ENCODE assay signal across 26 cellular contexts in genomic region chr5:113024298-113024697, GRCh38. TPM values are rescaled to one million over a fixed set of nuclear protein-coding genes. Genes with fewer than 3 reads are reported as not detected.
A peak's percentile ranks its signal among the peaks of the same experiment; 100 is the strongest.
DNase-seq lines count a peak whose midpoint lies in the region; ATAC-seq, FAIRE-seq and TF ChIP-seq lines count a peak whose summit lies in the region.
"Had no signal": no experiment of that assay in that cellular context is flagged by ENCODE, and none has a peak within 500 bp of the region (broad histone marks: within the 10 kb centered on the region; RNA-seq: fewer than 3 reads in every experiment).

No MANE protein-coding gene starts in this region.

- intact Hi-C loops in HepG2 (cut with micrococcal nuclease; ENCODE audit: unreplicated experiment), result no loop called here
- intact Hi-C loops in right lobe of liver (cut with DNase I), result no loop called here
- intact Hi-C loops in dorsolateral prefrontal cortex (cut with DNase I), result no loop called here
- intact Hi-C loops in colonic mucosa (cut with DNase I), result no loop called here

- POLR2A ChIA-PET in HepG2 (lab: Yijun Ruan, JAX), result no interaction called here

- FAIRE-seq in HepG2 (lab: Jason Lieb, UNC), result no peak
- FAIRE-seq: frontal cortex, G401.6 had no signal

- DNase-seq in HepG2 (ENCODE audit: low spot score), result no peak
- DNase-seq in right lobe of liver, result no peak
- DNase-seq in MM.1S, result no peak
- no peak for DNase-seq in epithelial cell of prostate (ENCODE audit: low read depth, low spot score)
- DNase-seq in dorsolateral prefrontal cortex, result no peak
- no peak for DNase-seq in colonic mucosa
- DNase-seq in NK-92 (lab: John Stamatoyannopoulos, UW; ENCODE audit: unreplicated experiment), result no peak
- DNase-seq: activated CD4-positive, alpha-beta T cell treated with anti-CD3 and anti-CD28 coated beads for 36 hours; activated naive CD4-positive, alpha-beta T cell treated with anti-CD3 and anti-CD28 coated beads, Interleukin-2, amount 50 U/mL, for 16 hours; activated T-cell treated with anti-CD3 and anti-CD28 coated beads, Interleukin-2, amount 50 U/mL, for 72 hours; amniotic stem cell; BE2C; brain microvascular endothelial cell; cerebellar nuclear complex; H9; heart right ventricle; NCI-H2029; NCI-H524 treated with DMSO at 0.1 percent for 48 hours; occipital lobe; PC-9; Right ventricle myocardium superior; stimulated activated CD4-positive, alpha-beta T cell treated with anti-CD3 and anti-CD28 coated beads, Interleukin-4, amount 100 ng/mL, for 24 hours; substantia nigra had no signal

- H2AFZ ChIP-seq in HepG2 (ENCODE audit: low read length) (no peak overlapping the region), MM.1S (ENCODE audit: low read length) (no peak overlapping the region)
- H2AFZ ChIP-seq: PC-9 had no signal

- in situ Hi-C loops in HepG2 (cut with HindIII; ENCODE audit: extremely low pct_ligation_motif_present, low pct_unique_long_range_greater_than_20kb), result no loop called here

- H3K4me1 ChIP-seq in HepG2 (ENCODE audit: insufficient read depth, low read length), result peaks cover 34% of the 10 kb centered on the region
- no peaks in the 10 kb centered on the region for H3K4me1 ChIP-seq in right lobe of liver
- H3K4me1 ChIP-seq in MM.1S (ENCODE audit: low read length), result peaks cover 30% of the 10 kb centered on the region
- H3K4me1 ChIP-seq in thymus (ENCODE audit: control insufficient read depth, insufficient read depth, low read length), result peaks cover 5% of the 10 kb centered on the region
- no peaks in the 10 kb centered on the region for H3K4me1 ChIP-seq in colonic mucosa
- H3K4me1 ChIP-seq: BE2C had no signal

- TF ChIP-seq POLR2A in HepG2 (IDR thresholded peaks at IDR 0.05; ENCODE audit: insufficient read depth in 1 of 2, low read depth in 2 of 2, low read length in 2 of 2) (no peak), right lobe of liver (IDR thresholded peaks at IDR 0.05) (no peak)

- no TSS peak for BruUV-seq in HepG2 (replicated peaks; lab: Mats Ljungman, UMichigan)

- H3K4me2 ChIP-seq in HepG2 (ENCODE audit: low read depth, low read length), result no peak overlapping the region
- H3K4me2 ChIP-seq in MM.1S (ENCODE audit: low read depth, low read length), result no peak overlapping the region
- H3K4me2 ChIP-seq: PC-9 had no signal

- ATAC-seq in HepG2 (no peak), right lobe of liver (no peak)
- ATAC-seq: activated CD4-positive, alpha-beta T cell treated with anti-CD3 and anti-CD28 coated beads for 36 hours; activated T-cell treated with anti-CD3 and anti-CD28 coated beads, Interleukin-2, amount 50 U/mL, for 72 hours; heart right ventricle had no signal

- H4K20me1 ChIP-seq in HepG2 (ENCODE audit: insufficient read depth, low read length), result no peaks in the 10 kb centered on the region
- H4K20me1 ChIP-seq in MM.1S (ENCODE audit: insufficient read depth, low read length), result no peaks in the 10 kb centered on the region

- H3K79me2 ChIP-seq in HepG2 (ENCODE audit: insufficient read depth, low read length), result no peaks in the 10 kb centered on the region
- peaks cover 23% of the 10 kb centered on the region; the same call in 1 of the 2 replicates for H3K79me2 ChIP-seq in MM.1S (ENCODE audit: low read length)

- H3K4me3 ChIP-seq in HepG2 (replicated peaks in 1 of 3; ENCODE audit: insufficient read depth in 1 of 3, low read depth in 2 of 3, low read length in 3 of 3) (no peak overlapping the region), right lobe of liver (no peak overlapping the region), MM.1S (ENCODE audit: low read length) (no peak overlapping the region), thymus (ENCODE audit: low read length) (no peak overlapping the region), dorsolateral prefrontal cortex (no peak overlapping the region), colonic mucosa (no peak overlapping the region)
- H3K4me3 ChIP-seq: heart right ventricle, PC-9 had no signal

- TF ChIP-seq EP300 in HepG2 (IDR thresholded peaks at IDR 0.05; ENCODE audit: low read depth in 2 of 2, low read length in 2 of 2) (no peak), HepG2 (CRISPR knock-in tag; IDR thresholded peaks at IDR 0.05; ENCODE audit: borderline replicate concordance) (no peak)

- no peaks in the 10 kb centered on the region for H3K9me2 ChIP-seq in MM.1S (replicated peaks; ENCODE audit: insufficient read depth, low read length)

- H3K9me3 ChIP-seq in HepG2 (ENCODE audit: low read length) (no peaks in the 10 kb centered on the region), right lobe of liver (no peaks in the 10 kb centered on the region), MM.1S (replicated peaks; ENCODE audit: insufficient read depth, low read length) (no peaks in the 10 kb centered on the region), thymus (ENCODE audit: control insufficient read depth) (peaks cover 1% of the 10 kb centered on the region), colonic mucosa (no peaks in the 10 kb centered on the region)
- H3K9me3 ChIP-seq: BE2C, heart right ventricle had no signal

- H3K9ac ChIP-seq in HepG2 (ENCODE audit: insufficient read depth, low read depth, low read length) (no peak overlapping the region), MM.1S (ENCODE audit: low read length) (no peak overlapping the region), colonic mucosa (ENCODE audit: low read depth in 2 of 2, low read length in 2 of 2) (no peak overlapping the region)

- CTCF ChIA-PET in HepG2 (lab: Yijun Ruan, JAX; ENCODE audit: low intra/inter-chr PET ratio, low total read pairs), result no interaction called here

- TF ChIP-seq CTCF in HepG2 (CRISPR knock-in tag; IDR thresholded peaks at IDR 0.05) (no peak), right lobe of liver (IDR thresholded peaks at IDR 0.05) (no peak), MM.1S (IDR thresholded peaks at IDR 0.05; ENCODE audit: low read length) (no peak), dorsolateral prefrontal cortex (IDR thresholded peaks at IDR 0.05 in 54 of 56, conservative IDR thresholded peaks at IDR 0.05 in 2 of 56; ENCODE audit: low read depth in 1 of 56, partially characterized antibody in 56 of 56) (no peak), colonic mucosa (IDR thresholded peaks at IDR 0.05) (no peak)

- no peaks in the 10 kb centered on the region for H3K27me3 ChIP-seq in HepG2 (ENCODE audit: control insufficient read depth in 1 of 2, insufficient read depth in 2 of 2, low read length in 2 of 2)
- H3K27me3 ChIP-seq in right lobe of liver, result no peaks in the 10 kb centered on the region
- no peaks in the 10 kb centered on the region for H3K27me3 ChIP-seq in MM.1S (replicated peaks; ENCODE audit: insufficient read depth, low read length)
- no peaks in the 10 kb centered on the region for H3K27me3 ChIP-seq in thymus (ENCODE audit: control insufficient read depth, insufficient read depth)
- H3K27me3 ChIP-seq in dorsolateral prefrontal cortex, result no peaks in the 10 kb centered on the region
- no peaks in the 10 kb centered on the region for H3K27me3 ChIP-seq in colonic mucosa
- H3K27me3 ChIP-seq: BE2C, brain microvascular endothelial cell, heart right ventricle had no signal

- TF ChIP-seq RAD21 in HepG2 (CRISPR knock-in tag; IDR thresholded peaks at IDR 0.05), result no peak

- WGBS in HepG2 (ENCODE audit: low lambda C conversion rate), result 92% methylated on average over 4 of the region's 4 CpGs
- 68% methylated on average over 4 of the region's 4 CpGs for WGBS in right lobe of liver (ENCODE audit: insufficient coverage, low coverage, low lambda C conversion rate, missing lambda C conversion rate)
- WGBS in thymus, result 97% methylated on average over 4 of the region's 4 CpGs

- H3K36me3 ChIP-seq in HepG2 (replicated peaks in 1 of 2; ENCODE audit: control insufficient read depth in 1 of 2, insufficient read depth in 2 of 2, low read length in 2 of 2), result peaks cover 3 to 12% of the 10 kb centered on the region in 2 experiments; a peak in 3 of 5 replicates
- H3K36me3 ChIP-seq in right lobe of liver, result peaks cover 0 to 63% (median 30%) of the 10 kb centered on the region in 4 donors
- H3K36me3 ChIP-seq in MM.1S (replicated peaks; ENCODE audit: insufficient read depth, low read length), result peaks cover 13% of the 10 kb centered on the region; the same call in 1 of the 2 replicates
- peaks cover 16% of the 10 kb centered on the region for H3K36me3 ChIP-seq in thymus (ENCODE audit: control insufficient read depth, insufficient read depth)
- H3K36me3 ChIP-seq in colonic mucosa, result no peaks in the 10 kb centered on the region

- H3F3A ChIP-seq in MM.1S (ENCODE audit: insufficient read depth, low read length), result peaks cover 29% of the 10 kb centered on the region

- no peak overlapping the region for H3K27ac ChIP-seq in HepG2 (ENCODE audit: extremely low read length, insufficient read depth, low read length)
- H3K27ac ChIP-seq in right lobe of liver, result no peak overlapping the region
- H3K27ac ChIP-seq in MM.1S (ENCODE audit: low read length), result peak overlapping the region; percentile 83; the same call in 1 of the 2 replicates
- H3K27ac ChIP-seq in epithelial cell of prostate, result peak overlapping the region; percentile 99
- peak overlapping the region; percentile 93 for H3K27ac ChIP-seq in thymus (ENCODE audit: low read depth)
- no peak overlapping the region for H3K27ac ChIP-seq in dorsolateral prefrontal cortex
- no peak overlapping the region for H3K27ac ChIP-seq in colonic mucosa
- H3K27ac ChIP-seq: brain microvascular endothelial cell, heart right ventricle, PC-9 had no signal

RNA-seq across cellular contexts. Expression of gene DCP2, which starts 47.7 kb away (rescaled TPM):
- total RNA-seq in HepG2 (2016; rRNA removed; fragmentation: Illumina TruSeq; extraction: Trizol) (63.4 and 113 TPM in 2 replicates), right lobe of liver (10 to 100 TPM; 12.0 to 20.8 (median 14.6) TPM), dorsolateral prefrontal cortex (10 to 100 TPM; 38.5 to 94.6 (median 64.7) TPM), colonic mucosa (10 to 100 TPM; 39.5 to 48.2 TPM)
- total RNA-seq in HepG2 (2016; cell fraction: cytosol; rRNA removed; fragmentation: Illumina TruSeq; extraction: Trizol; ENCODE audit: low read depth), result 96.6 and 97.4 TPM in 2 replicates
- 57.4 and 102 TPM in 2 replicates for total RNA-seq in HepG2 (2016; cell fraction: insoluble cytoplasmic fraction; rRNA removed; fragmentation: Illumina TruSeq; extraction: Trizol)
- total RNA-seq in HepG2 (2016; cell fraction: membrane; rRNA removed; fragmentation: Illumina TruSeq; extraction: Trizol), result 46.7 and 55.6 TPM in 2 replicates
- 59.7 and 65.2 TPM in 2 replicates for total RNA-seq in HepG2 (2016; cell fraction: nucleus; rRNA removed; fragmentation: Illumina TruSeq; extraction: Trizol)
- polyA plus RNA-seq in HepG2 (2011; rRNA removed) (11.3 and 16.2 TPM in 2 replicates), thymus (36.3 TPM)
- 13.0 and 14.0 TPM in 2 replicates for polyA plus RNA-seq in HepG2 (2011; cell fraction: cytosol; rRNA removed)
- polyA plus RNA-seq in HepG2 (2011; cell fraction: nucleus; rRNA removed), result 13.5 and 15.6 TPM in 2 replicates
- polyA plus RNA-seq in HepG2 (2012), result 15.9 and 20.6 TPM in 2 replicates
- polyA plus RNA-seq in HepG2 (2016; cell fraction: cytosol; fragmentation: Illumina TruSeq; extraction: Trizol; ENCODE audit: low read depth), result 16.9 and 24.8 TPM in 2 replicates
- polyA plus RNA-seq in HepG2 (2016; cell fraction: insoluble cytoplasmic fraction; fragmentation: Illumina TruSeq; extraction: Trizol; ENCODE audit: low read depth), result 28.8 and 30.9 TPM in 2 replicates
- 20.7 and 23.8 TPM in 2 replicates for polyA plus RNA-seq in HepG2 (2016; cell fraction: membrane; fragmentation: Illumina TruSeq; extraction: Trizol; ENCODE audit: low read depth)
- polyA plus RNA-seq in HepG2 (2016; cell fraction: nucleus; fragmentation: Illumina TruSeq; extraction: Trizol; ENCODE audit: insufficient read depth, low read depth), result 25.5 and 28.7 TPM in 2 replicates
- 20.3 and 55.5 TPM in 2 replicates for polyA minus RNA-seq in HepG2 (2011; rRNA and poly(A)+ RNA removed; ENCODE audit: low replicate concordance)
- polyA minus RNA-seq in HepG2 (2011; cell fraction: cytosol; rRNA and poly(A)+ RNA removed), result 15.7 and 21.4 TPM in 2 replicates
- polyA minus RNA-seq in HepG2 (2011; cell fraction: nucleus; rRNA and poly(A)+ RNA removed), result 69.1 and 82.4 TPM in 2 replicates

Comparison
In these comparisons a context has a peak if more than half of its experiments do, and no peak if none do; other contexts are left out.
1. H3K27ac ChIP-seq: peak in MM.1S (single experiment), epithelial cell of prostate (single experiment) and thymus (single experiment); none in HepG2 (single experiment), right lobe of liver (0 of 3), dorsolateral prefrontal cortex (0 of 59) and colonic mucosa (single experiment).